Comparison of ENCODE assay signal across 22 cellular contexts in the genomic region with DNA sequence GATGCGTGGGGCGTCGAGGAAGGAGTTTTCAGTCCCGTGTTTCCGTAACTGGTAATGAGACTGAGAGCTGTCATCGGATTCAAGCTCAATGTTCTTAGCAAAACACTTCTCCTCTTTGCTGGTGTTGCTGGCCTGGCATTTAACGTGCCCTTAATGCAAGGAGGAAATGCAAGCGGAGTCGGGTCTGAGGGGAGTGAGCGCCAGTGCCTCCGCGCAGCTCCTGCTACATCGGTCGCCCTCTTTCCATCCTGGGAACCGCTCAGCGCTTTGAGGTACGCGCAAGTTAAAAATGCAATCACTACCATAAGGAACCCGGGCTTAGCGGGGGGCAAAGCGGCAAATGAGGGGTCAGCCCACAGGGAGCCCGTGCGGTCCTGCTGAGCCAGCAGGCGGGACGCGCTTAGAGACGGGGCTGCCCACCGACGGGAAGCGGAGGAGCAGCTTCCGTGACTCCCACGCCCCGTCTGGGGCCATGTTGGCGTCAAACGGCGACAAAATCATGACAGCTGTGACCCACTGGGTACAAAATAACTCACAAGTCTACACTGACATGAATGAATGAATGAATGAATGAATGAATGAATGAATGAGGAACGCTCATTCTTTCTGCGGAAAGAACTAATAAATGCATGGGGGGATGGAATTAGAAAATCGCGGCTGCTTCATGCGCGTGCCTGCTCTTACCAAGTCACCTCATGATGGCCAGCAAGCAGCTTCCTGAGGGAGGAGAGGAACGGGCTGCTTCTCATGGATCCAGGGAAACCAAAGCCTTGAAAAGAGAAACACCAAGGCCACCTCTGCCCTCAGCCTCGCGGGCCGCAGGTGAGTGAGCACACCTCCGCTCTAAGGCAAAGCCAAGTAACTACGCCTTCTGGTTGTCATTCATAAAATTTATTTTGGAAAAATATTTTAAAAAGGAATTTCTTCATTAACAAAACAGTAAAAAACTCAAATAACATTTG. TPM values are rescaled to one million over a fixed set of nuclear protein-coding genes. Genes with fewer than 3 reads are reported as not detected.
A peak's percentile ranks its signal among the peaks of the same experiment; 100 is the strongest.
DNase-seq lines count a peak whose midpoint lies in the region; ATAC-seq, FAIRE-seq and TF ChIP-seq lines count a peak whose summit lies in the region.
"Had no signal": no experiment of that assay in that cellular context is flagged by ENCODE, and none has a peak within 500 bp of the region (broad histone marks: within the 10 kb centered on the region; RNA-seq: fewer than 3 reads in every experiment).

No MANE protein-coding gene starts in this region.

- no peak for TF ChIP-seq RAD21 in A549 (conservative IDR thresholded peaks at IDR 0.05 in 1 of 2, IDR thresholded peaks at IDR 0.05 in 1 of 2)

- peak overlapping the region in 3 of 4 donors; percentile 85 to 89 (median 88) for H3K4me3 Mint-ChIP-seq in CD4-positive, CD25-positive, alpha-beta regulatory T cell
- H3K4me3 Mint-ChIP-seq in naive thymus-derived CD4-positive, alpha-beta T cell = peak overlapping the region in 6 of 10 donors; percentile 25 to 86 (median 81)

- DNase-seq in A549 (ENCODE audit: low read depth in 1 of 2, low spot score in 1 of 2) = no peak
- DNase-seq in CD4-positive, CD25-positive, alpha-beta regulatory T cell = no peak
- peak; percentile 31 for DNase-seq in RWPE2 (ENCODE audit: low spot score)
- no peak for DNase-seq in naive thymus-derived CD4-positive, alpha-beta T cell
- no peak for DNase-seq in NCI-H69 (lab: John Stamatoyannopoulos, UW)
- DNase-seq in SKM-1 treated with dmso at 0.1 percent for 144 hours (lab: John Stamatoyannopoulos, UW; ENCODE audit: unreplicated experiment) = no peak
- DNase-seq: activated gamma-delta T cell treated with Interleukin-2 at 50 U/mL for 16 hours; anterior cingulate cortex; central memory CD4-positive, alpha-beta T cell; COR-L47; erythroblast; foreskin melanocyte; GOT3; NCI-H1105 treated with DMSO at 0.1 percent for 48 hours; NCI-H2171; nucleus accumbens; SK-N-SH; stimulated activated CD4-positive, alpha-beta T cell treated with anti-CD3 and anti-CD28 coated beads, Interleukin-15, amount 100 ng/mL, for 24 hours; T-helper 9 cell had no signal

- 89% methylated on average over 46 of the region's 48 CpGs for WGBS in A549 (ENCODE audit: missing lambda C conversion rate)

- FAIRE-seq in A549 (lab: Jason Lieb, UNC) = no peak
- FAIRE-seq: GM19239 had no signal

- CTCF ChIA-PET in A549 (lab: Yijun Ruan, JAX) = interaction anchor here (1.3 kb wide), 1 partner anchor 492 kb away, joined by 3 read pairs; no protein-coding TSS in a partner anchor
- CTCF ChIA-PET in naive thymus-derived CD4-positive, alpha-beta T cell (lab: Charles Lee) = no interaction called here

- no peaks in the 10 kb centered on the region for H3K36me3 Mint-ChIP-seq in CD4-positive, CD25-positive, alpha-beta regulatory T cell
- peaks cover 0 to 12% (median 4%) of the 10 kb centered on the region in 5 donors for H3K36me3 Mint-ChIP-seq in naive thymus-derived CD4-positive, alpha-beta T cell

- no peak for TF ChIP-seq EP300 in A549 (IDR thresholded peaks at IDR 0.05)

- no peak for TF ChIP-seq POLR2A in A549 (IDR thresholded peaks at IDR 0.05; ENCODE audit: low read length)

- H3K9me3 Mint-ChIP-seq in CD4-positive, CD25-positive, alpha-beta regulatory T cell = peaks cover 0 to 5% (median 0%) of the 10 kb centered on the region in 7 donors
- H3K9me3 Mint-ChIP-seq in naive thymus-derived CD4-positive, alpha-beta T cell = peaks cover 0 to 14% (median 2%) of the 10 kb centered on the region in 11 donors

- TF ChIP-seq CTCF in A549 (IDR thresholded peaks at IDR 0.05) = no peak
- TF ChIP-seq CTCF in RWPE2 (IDR thresholded peaks at IDR 0.05; ENCODE audit: poor library complexity, severe bottlenecking) = no peak

- H3K4me1 Mint-ChIP-seq in CD4-positive, CD25-positive, alpha-beta regulatory T cell = peaks cover 0 to 26% (median 6%) of the 10 kb centered on the region in 4 donors
- peaks cover 9 to 45% (median 31%) of the 10 kb centered on the region in 7 donors for H3K4me1 Mint-ChIP-seq in naive thymus-derived CD4-positive, alpha-beta T cell

- H3K27ac ChIP-seq in A549 = no peak overlapping the region
- no peak overlapping the region for H3K27ac ChIP-seq in CD4-positive, CD25-positive, alpha-beta regulatory T cell (ENCODE audit: insufficient read depth, low read length, poor library complexity, severe bottlenecking)
- no peak overlapping the region for H3K27ac ChIP-seq in RWPE2 (ENCODE audit: poor library complexity, severe bottlenecking)
- H3K27ac ChIP-seq in naive thymus-derived CD4-positive, alpha-beta T cell (ENCODE audit: low read depth, low read length) = peak overlapping the region; percentile 56

- peak overlapping the region in 2 of 3 donors; percentile 28 to 81 for H3K27ac Mint-ChIP-seq in CD4-positive, CD25-positive, alpha-beta regulatory T cell
- peak overlapping the region in 7 of 9 donors; percentile 28 to 96 (median 86) for H3K27ac Mint-ChIP-seq in naive thymus-derived CD4-positive, alpha-beta T cell

- no peaks in the 10 kb centered on the region for H3K27me3 ChIP-seq in CD4-positive, CD25-positive, alpha-beta regulatory T cell (ENCODE audit: control insufficient read depth, insufficient read depth, low read length)
- no peaks in the 10 kb centered on the region for H3K27me3 ChIP-seq in RWPE2 (ENCODE audit: insufficient read depth, poor library complexity, severe bottlenecking)
- H3K27me3 ChIP-seq in naive thymus-derived CD4-positive, alpha-beta T cell (ENCODE audit: control insufficient read depth in 2 of 2, insufficient read depth in 2 of 2, low read length in 2 of 2) = peaks cover 0 to 2% of the 10 kb centered on the region in 2 donors
- H3K27me3 ChIP-seq: right atrium auricular region had no signal

- H3K36me3 ChIP-seq in CD4-positive, CD25-positive, alpha-beta regulatory T cell (ENCODE audit: control insufficient read depth, insufficient read depth, low read length) = no peaks in the 10 kb centered on the region
- H3K36me3 ChIP-seq in RWPE2 (ENCODE audit: low read depth) = peaks cover 41% of the 10 kb centered on the region
- peaks cover 0 to 8% (median 0%) of the 10 kb centered on the region in 3 experiments for H3K36me3 ChIP-seq in naive thymus-derived CD4-positive, alpha-beta T cell (ENCODE audit: control insufficient read depth in 2 of 3, insufficient read depth in 3 of 3, low read length in 3 of 3)

- 0 out of 3 replicates have a peak, but pooled peaks cover 4% of the 10 kb centered on the region for H3K4me1 ChIP-seq in A549
- peaks cover 10% of the 10 kb centered on the region for H3K4me1 ChIP-seq in CD4-positive, CD25-positive, alpha-beta regulatory T cell (ENCODE audit: control insufficient read depth, insufficient read depth, low read length, poor library complexity, severe bottlenecking)
- H3K4me1 ChIP-seq in RWPE2 (ENCODE audit: insufficient read depth, poor library complexity, severe bottlenecking) = no peaks in the 10 kb centered on the region
- H3K4me1 ChIP-seq in naive thymus-derived CD4-positive, alpha-beta T cell (ENCODE audit: control insufficient read depth in 2 of 2, insufficient read depth in 2 of 2, low read length in 2 of 2) = peaks cover 5 to 31% of the 10 kb centered on the region in 2 donors

- H3K27me3 Mint-ChIP-seq in CD4-positive, CD25-positive, alpha-beta regulatory T cell = peaks cover 31% of the 10 kb centered on the region
- H3K27me3 Mint-ChIP-seq in naive thymus-derived CD4-positive, alpha-beta T cell = peaks cover 0 to 53% (median 7%) of the 10 kb centered on the region in 5 donors

- H3K4me3 ChIP-seq in A549 = no peak overlapping the region; the same call in 2 of the 3 replicates
- H3K4me3 ChIP-seq in CD4-positive, CD25-positive, alpha-beta regulatory T cell (ENCODE audit: low read depth, low read length) = no peak overlapping the region
- H3K4me3 ChIP-seq in RWPE2 (ENCODE audit: severe bottlenecking) = no peak overlapping the region
- no peak overlapping the region for H3K4me3 ChIP-seq in naive thymus-derived CD4-positive, alpha-beta T cell (ENCODE audit: low read length)

- intact Hi-C loops in naive thymus-derived CD4-positive, alpha-beta T cell (cut with micrococcal nuclease) = no loop called here

- no peak for ATAC-seq in A549
- ATAC-seq in CD4-positive, CD25-positive, alpha-beta regulatory T cell (ENCODE audit: low read depth in 2 of 2) = no peak
- no peak for ATAC-seq in RWPE2 (ENCODE audit: low read depth)
- ATAC-seq in naive thymus-derived CD4-positive, alpha-beta T cell = no peak
- no peak for ATAC-seq in GM19035 (IDR thresholded peaks at IDR 0.05; ENCODE audit: unreplicated experiment)

- H3K9me3 ChIP-seq in A549 (no peaks in the 10 kb centered on the region), RWPE2 (ENCODE audit: severe bottlenecking) (no peaks in the 10 kb centered on the region)
- no peaks in the 10 kb centered on the region for H3K9me3 ChIP-seq in CD4-positive, CD25-positive, alpha-beta regulatory T cell (ENCODE audit: control insufficient read depth in 2 of 2, low read length in 2 of 2)
- peaks cover 0 to 3% (median 0%) of the 10 kb centered on the region in 3 experiments for H3K9me3 ChIP-seq in naive thymus-derived CD4-positive, alpha-beta T cell (ENCODE audit: control insufficient read depth in 2 of 3, low read length in 3 of 3)
- H3K9me3 ChIP-seq: right atrium auricular region, SK-N-SH had no signal

- H3K4me2 ChIP-seq in A549 = peak overlapping the region; percentile 83; the same call in 2 of the 3 replicates
- H3K4me2 ChIP-seq: SK-N-SH had no signal

- POLR2A ChIA-PET in A549 (lab: Yijun Ruan, JAX) = no interaction called here
- POLR2A ChIA-PET in naive thymus-derived CD4-positive, alpha-beta T cell (lab: Charles Lee) = interaction anchor here (0.8 to 4.4 kb wide), 2 partner anchors 9 kb away, joined by 4 to 22 read pairs; partner anchors contain the start of gene DLL1

RNA-seq across cellular contexts. Expression of gene DLL1, which starts 9.3 kb away (rescaled TPM):
- polyA plus RNA-seq in A549 (2011; rRNA removed) (0.04 and 0.05 TPM in 2 replicates), A549 (2017; fragmentation: RNase III; extraction: RNeasy Plus Mini Kit Qiagen cat#74134 plus additional on column Dnase treatment) (0.04 to 0.15 TPM (median 0.09 TPM) in 3 replicates)
- polyA plus RNA-seq in A549 (2012; cell fraction: cytosol; rRNA removed) = 0.06 and 0.07 TPM in 2 replicates
- polyA plus RNA-seq in A549 (2012; cell fraction: nucleus; rRNA removed) = 0.10 and 0.16 TPM in 2 replicates
- not detected in 2 replicates for polyA minus RNA-seq in A549 (2011; rRNA and poly(A)+ RNA removed)
- total RNA-seq in CD4-positive, CD25-positive, alpha-beta regulatory T cell = 1.1 TPM
- polyA plus RNA-seq in CD4-positive, CD25-positive, alpha-beta regulatory T cell = under 1 TPM in 2 of 4 donors, not detected in 2; 0.28 to 0.29 TPM
- 10 to 100 TPM in 1 of 5 experiments, 1 to 10 TPM in 3, under 1 TPM in 1; 0.19 to 12.9 (median 4.5) TPM for total RNA-seq in naive thymus-derived CD4-positive, alpha-beta T cell
- polyA plus RNA-seq in naive thymus-derived CD4-positive, alpha-beta T cell = under 1 TPM; 0.54 to 0.60 TPM

RNA-seq across cellular contexts. Expression of gene FAM120B, which starts 24.9 kb away (rescaled TPM):
- polyA plus RNA-seq in A549 (2011; rRNA removed) = 7.7 and 14.7 TPM in 2 replicates
- 2.3 and 3.0 TPM in 2 replicates for polyA plus RNA-seq in A549 (2012; cell fraction: cytosol; rRNA removed)
- polyA plus RNA-seq in A549 (2012; cell fraction: nucleus; rRNA removed) = 4.4 and 5.4 TPM in 2 replicates
- polyA plus RNA-seq in A549 (2017; fragmentation: RNase III; extraction: RNeasy Plus Mini Kit Qiagen cat#74134 plus additional on column Dnase treatment) = 7.0 to 7.7 TPM (median 7.3 TPM) in 3 replicates
- polyA minus RNA-seq in A549 (2011; rRNA and poly(A)+ RNA removed) = 21.3 and 23.4 TPM in 2 replicates
- 35.0 TPM for total RNA-seq in CD4-positive, CD25-positive, alpha-beta regulatory T cell
- polyA plus RNA-seq in CD4-positive, CD25-positive, alpha-beta regulatory T cell = 10 to 100 TPM; 28.0 to 33.5 (median 30.6) TPM
- 10 to 100 TPM; 27.2 to 53.4 (median 35.5) TPM for total RNA-seq in naive thymus-derived CD4-positive, alpha-beta T cell
- 10 to 100 TPM; 31.0 to 49.3 TPM for polyA plus RNA-seq in naive thymus-derived CD4-positive, alpha-beta T cell
